In genomic region chrX:48574270-48575266, GRCh38 we compare ENCODE assay signal across 8 cellular contexts. TPM values are rescaled to one million over a fixed set of nuclear protein-coding genes. Genes with fewer than 3 reads are reported as not detected.
DNase-seq lines count a peak whose midpoint lies in the region; ATAC-seq and TF ChIP-seq lines count a peak whose summit lies in the region.

TSS of gene RBM3 (plus strand) at chrX:48574484. CDS start at chrX:48575181, 697 bp downstream.

- H3K4me1 ChIP-seq in breast epithelium = no peaks in the 10 kb centered on the region

- DNase-seq in AG08396 (ENCODE audit: low spot score) (peak; percentile 82), NCI-H2227 (lab: John Stamatoyannopoulos, UW; ENCODE audit: unreplicated experiment) (peak; percentile 98), WERI-Rb-1 (peak; percentile 93), breast epithelium (ENCODE audit: low spot score in 2 of 2) (peak; percentile 92 to 93), iPS-NIHi11 (ENCODE audit: low spot score) (peak; percentile 84)

- peak; percentile 53 for ATAC-seq in GM18873 (IDR thresholded peaks at IDR 0.05; ENCODE audit: low FRiP score, unreplicated experiment)
- ATAC-seq in HG03139 (IDR thresholded peaks at IDR 0.05; ENCODE audit: unreplicated experiment) = peak; percentile 84

- H3K9me3 ChIP-seq in WERI-Rb-1 (ENCODE audit: severe bottlenecking) (no peaks in the 10 kb centered on the region), breast epithelium (no peaks in the 10 kb centered on the region)

- H3K4me3 ChIP-seq in WERI-Rb-1 (ENCODE audit: low read depth, low read length) = peak within 1 kb of the TSS; percentile 67
- peak within 1 kb of the TSS; percentile 67 to 82 (median 68) for H3K4me3 ChIP-seq in breast epithelium
- H3K4me3 ChIP-seq in skin epidermis = peak within 1 kb of the TSS; percentile 52 to 69 (median 63)

- H3K27me3 ChIP-seq in WERI-Rb-1 (ENCODE audit: insufficient read depth, low read depth, severe bottlenecking) (peaks cover 22% of the 10 kb centered on the region), breast epithelium (peaks cover 0 to 7% of the 10 kb centered on the region in 2 donors)

- peaks cover 47% of the 10 kb centered on the region for H3K36me3 ChIP-seq in WERI-Rb-1
- H3K36me3 ChIP-seq in breast epithelium = no peaks in the 10 kb centered on the region

- TF ChIP-seq CTCF in WERI-Rb-1 (IDR thresholded peaks at IDR 0.05; ENCODE audit: low read depth, low read length) (peak; percentile 37), breast epithelium (IDR thresholded peaks at IDR 0.05) (peak in 2 of 3 donors; percentile 43 to 58)

- intact Hi-C loops in breast epithelium (cut with DNase I; ENCODE audit: low total_unique reads) = no loop called here

- H3K27ac ChIP-seq in WERI-Rb-1 = peak within 1 kb of the TSS; percentile 98
- H3K27ac ChIP-seq in breast epithelium = peak within 1 kb of the TSS; percentile 97 to 98
- peak within 1 kb of the TSS; percentile 87 to 100 (median 97) for H3K27ac ChIP-seq in skin epidermis

- TF ChIP-seq POLR2A in breast epithelium (IDR thresholded peaks at IDR 0.05) = peak; percentile 80

RNA-seq across cellular contexts. Expression of gene RBM3, which starts in this region (rescaled TPM):
- 100 to 1,000 TPM; 152 to 328 (median 213) TPM for total RNA-seq in breast epithelium

Comparison
In these comparisons a context has a peak if more than half of its experiments do, and no peak if none do; other contexts are left out.
1. Peak in every context shown above with its lines: DNase-seq, ATAC-seq, H3K4me3 ChIP-seq and H3K27ac ChIP-seq.